13 cellular contexts compared by ENCODE assay signal in the genomic region with DNA sequence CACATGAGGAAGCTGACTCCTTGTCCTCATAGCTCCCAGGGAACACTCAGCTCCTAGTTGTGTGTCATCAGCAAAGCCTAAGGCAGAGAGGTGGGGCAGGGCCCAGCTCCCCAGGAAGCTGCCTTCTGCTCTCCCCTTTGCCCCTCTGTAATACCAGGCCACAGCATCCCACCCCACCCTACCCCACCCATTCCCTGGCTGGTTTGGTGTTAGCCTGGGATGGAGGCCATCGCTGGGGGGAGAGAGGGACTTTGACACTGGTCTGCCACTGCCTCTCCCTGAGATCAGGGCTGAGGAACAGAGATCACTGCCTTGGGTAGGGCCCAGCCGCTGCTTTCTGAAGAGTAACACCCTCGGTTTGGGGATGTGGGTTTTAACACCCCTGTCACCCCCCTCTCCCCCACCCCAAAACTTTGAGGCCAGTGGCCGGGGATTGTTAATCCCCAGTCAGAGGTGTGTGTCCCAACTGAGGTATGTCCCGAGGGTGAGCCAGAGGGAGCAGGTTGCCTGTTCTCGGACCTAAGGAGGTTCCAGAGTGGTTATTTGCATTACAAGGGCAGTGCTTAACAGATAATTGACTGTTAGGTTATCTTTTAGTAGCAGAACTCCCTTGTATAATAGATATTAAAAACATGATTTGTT. TPM values are rescaled to one million over a fixed set of nuclear protein-coding genes. Genes with fewer than 3 reads are reported as not detected.
DNase-seq lines count a peak whose midpoint lies in the region; ATAC-seq and TF ChIP-seq lines count a peak whose summit lies in the region.
"Had no signal": no experiment of that assay in that cellular context is flagged by ENCODE, and none has a peak within 500 bp of the region (broad histone marks: within the 10 kb centered on the region; RNA-seq: fewer than 3 reads in every experiment).

No MANE protein-coding gene starts in this region.

- no peak for TF ChIP-seq CTCF in RWPE2 (IDR thresholded peaks at IDR 0.05; ENCODE audit: poor library complexity, severe bottlenecking)

- no peaks in the 10 kb centered on the region for H3K27me3 ChIP-seq in RWPE2 (ENCODE audit: insufficient read depth, poor library complexity, severe bottlenecking)
- H3K27me3 ChIP-seq: dorsolateral prefrontal cortex, pancreas had no signal

- peaks cover 13 to 27% of the 10 kb centered on the region in 2 donors for H3K36me3 Mint-ChIP-seq in stimulated activated naive B cell treated with anti-CD40 and anti-IgM and Interleukin-4, amounts not matched to agents 10 μg/mL and 1 μg/mL and 100 μg/mL, for 72 hours

- H3K4me3 ChIP-seq in RWPE2 (ENCODE audit: severe bottlenecking), result no peak overlapping the region
- H3K4me3 ChIP-seq: dorsolateral prefrontal cortex, pancreas had no signal

- DNase-seq in activated gamma-delta T cell treated with Interleukin-2 at 50 U/mL for 16 hours (peak; percentile 22), activated gamma-delta T cell (lab: John Stamatoyannopoulos, UW) (no peak), RWPE2 (ENCODE audit: low spot score) (no peak), HCEC 1CT (no peak), GM19238 (ENCODE audit: insufficient read length, low spot score) (no peak)
- DNase-seq in stimulated activated naive B cell treated with anti-CD40 and anti-IgM and Interleukin-4, amounts not matched to agents 10 μg/mL and 1 μg/mL and 100 μg/mL, for 72 hours, result no peak
- DNase-seq in activated effector memory CD4-positive, alpha-beta T cell treated with anti-CD3 and anti-CD28 coated beads, Interleukin-2, amount 50 U/mL, for 16 hours, result no peak
- DNase-seq: activated T-cell treated with anti-CD3 and anti-CD28 coated beads, Interleukin-2, amount 50 U/mL, for 4 hours; dorsolateral prefrontal cortex; NCI-H1930; pancreas; SK-N-SH had no signal

- peak; percentile 75 for ATAC-seq in RWPE2 (ENCODE audit: low read depth)
- peak; percentile 83 for ATAC-seq in esophagus mucosa
- peak; percentile 52 to 62 for ATAC-seq in stimulated activated naive B cell treated with anti-CD40 and anti-IgM and Interleukin-4, amounts not matched to agents 10 μg/mL and 1 μg/mL and 100 μg/mL, for 72 hours (replicated peaks)
- ATAC-seq: activated T-cell treated with anti-CD3 and anti-CD28 coated beads, Interleukin-2, amount 50 U/mL, for 4 hours had no signal

- peak overlapping the region in 1 of 2 donors; percentile 17 for H3K4me3 Mint-ChIP-seq in stimulated activated naive B cell treated with anti-CD40 and anti-IgM and Interleukin-4, amounts not matched to agents 10 μg/mL and 1 μg/mL and 100 μg/mL, for 72 hours

- no peaks in the 10 kb centered on the region for H3K36me3 ChIP-seq in RWPE2 (ENCODE audit: low read depth)
- H3K36me3 ChIP-seq: pancreas had no signal

- peak overlapping the region; percentile 25 for H3K27ac Mint-ChIP-seq in stimulated activated naive B cell treated with anti-CD40 and anti-IgM and Interleukin-4, amounts not matched to agents 10 μg/mL and 1 μg/mL and 100 μg/mL, for 72 hours

- H3K27me3 Mint-ChIP-seq in stimulated activated naive B cell treated with anti-CD40 and anti-IgM and Interleukin-4, amounts not matched to agents 10 μg/mL and 1 μg/mL and 100 μg/mL, for 72 hours, result no peaks in the 10 kb centered on the region

- H3K27ac ChIP-seq in RWPE2 (ENCODE audit: poor library complexity, severe bottlenecking), result no peak overlapping the region
- H3K27ac ChIP-seq: pancreas had no signal

- peaks cover 32 to 71% of the 10 kb centered on the region in 2 donors for H3K4me1 Mint-ChIP-seq in stimulated activated naive B cell treated with anti-CD40 and anti-IgM and Interleukin-4, amounts not matched to agents 10 μg/mL and 1 μg/mL and 100 μg/mL, for 72 hours

- H3K9me3 ChIP-seq in RWPE2 (ENCODE audit: severe bottlenecking), result no peaks in the 10 kb centered on the region
- H3K9me3 ChIP-seq: pancreas, SK-N-SH had no signal

- H3K9me3 Mint-ChIP-seq in stimulated activated naive B cell treated with anti-CD40 and anti-IgM and Interleukin-4, amounts not matched to agents 10 μg/mL and 1 μg/mL and 100 μg/mL, for 72 hours, result no peaks in the 10 kb centered on the region
- H3K9me3 Mint-ChIP-seq: activated T-cell treated with anti-CD3 and anti-CD28 coated beads, Interleukin-2, amount 50 U/mL, for 4 hours had no signal

- H3K4me1 ChIP-seq in RWPE2 (ENCODE audit: insufficient read depth, poor library complexity, severe bottlenecking), result peaks cover 3% of the 10 kb centered on the region
- H3K4me1 ChIP-seq: pancreas had no signal

RNA-seq across cellular contexts. Expression of a gene that starts 41.4 kb away (rescaled TPM):
- total RNA-seq in esophagus mucosa, result 18.8 TPM
